In genomic region chrX:2828404-2829065, GRCh38 we compare ENCODE assay signal across 11 cellular contexts. TPM values are rescaled to one million over a fixed set of nuclear protein-coding genes. Genes with fewer than 3 reads are reported as not detected.
DNase-seq lines count a peak whose midpoint lies in the region; ATAC-seq, FAIRE-seq and TF ChIP-seq lines count a peak whose summit lies in the region.
"Had no signal": no experiment of that assay in that cellular context is flagged by ENCODE, and none has a peak within 500 bp of the region (broad histone marks: within the 10 kb centered on the region; RNA-seq: fewer than 3 reads in every experiment).

TSS of gene GYG2 (plus strand) at chrX:2828930. CDS start at chrX:2830189, 1,259 bp downstream.

- FAIRE-seq in endothelial cell of umbilical vein (lab: Jason Lieb, UNC), result no peak

- no peaks in the 10 kb centered on the region for H3K79me2 ChIP-seq in endothelial cell of umbilical vein (ENCODE audit: control insufficient read depth, insufficient read depth, low read length)

- peak; percentile 73 for ATAC-seq in mucosa of descending colon
- no peak for ATAC-seq in gastrocnemius medialis
- ATAC-seq: activated T-helper 17 cell treated with anti-CD3 and anti-CD28 coated beads, Interleukin-2, amount 50 U/mL, for 72 hours had no signal

- no peak for TF ChIP-seq CTCF in AG04449 (IDR thresholded peaks at IDR 0.05; ENCODE audit: insufficient read depth, low read length, missing control alignments)
- TF ChIP-seq CTCF in endothelial cell of umbilical vein (IDR thresholded peaks at IDR 0.05; ENCODE audit: extremely low read depth in 1 of 2, insufficient read depth in 1 of 2, low read depth in 1 of 2, low read length in 2 of 2), result no peak
- no peak for TF ChIP-seq CTCF in mucosa of descending colon (IDR thresholded peaks at IDR 0.05)
- TF ChIP-seq CTCF in gastrocnemius medialis (IDR thresholded peaks at IDR 0.05 in 4 of 5, conservative IDR thresholded peaks at IDR 0.05 in 1 of 5), result no peak

- DNase-seq in AG04449 (ENCODE audit: low read depth, low spot score) (no peak), MG63 (peak; percentile 65), endothelial cell of umbilical vein (ENCODE audit: low read depth, low spot score) (no peak), mucosa of descending colon (peak; percentile 3 to 56 (median 43)), gastrocnemius medialis (no peak), superior temporal gyrus (ENCODE audit: extremely low spot score) (no peak), HCEC 1CT (no peak), NCI-H1694 treated with DMSO at 0.1 percent for 48 hours (lab: John Stamatoyannopoulos, UW) (no peak)
- DNase-seq: DMS79, NCI-H2171 treated with DMSO at 0.1 percent for 48 hours had no signal

- dilution Hi-C loops in endothelial cell of umbilical vein (cut with MboI; ENCODE audit: extremely low pct_ligation_motif_present, low sequenced_read_pairs), result no loop called here

- H2AFZ ChIP-seq in endothelial cell of umbilical vein (ENCODE audit: low read depth, low read length), result no peak within 1 kb of the TSS

- H3K4me2 ChIP-seq in endothelial cell of umbilical vein (ENCODE audit: insufficient read depth, low read length), result no peak within 1 kb of the TSS

- in situ Hi-C loops in gastrocnemius medialis (cut with MboI; ENCODE audit: low sequenced_read_pairs in 4 of 4), result no loop called here

- no peaks in the 10 kb centered on the region for H3K27me3 ChIP-seq in MG63
- peaks cover 11 to 14% of the 10 kb centered on the region in 2 experiments for H3K27me3 ChIP-seq in endothelial cell of umbilical vein (ENCODE audit: control insufficient read depth in 2 of 2, insufficient read depth in 2 of 2, low read length in 2 of 2)
- H3K27me3 ChIP-seq in gastrocnemius medialis, result peaks cover 0 to 38% (median 32%) of the 10 kb centered on the region in 3 donors

- H3K4me3 ChIP-seq in AG04449 (ENCODE audit: low read depth, low read length), result peak within 1 kb of the TSS; percentile 56
- peak within 1 kb of the TSS; percentile 35 for H3K4me3 ChIP-seq in MG63
- peak within 1 kb of the TSS in 1 of 3 experiments; percentile 5 for H3K4me3 ChIP-seq in endothelial cell of umbilical vein (replicated peaks in 1 of 3; ENCODE audit: insufficient read depth in 1 of 3, low read depth in 1 of 3, low read length in 3 of 3)
- H3K4me3 ChIP-seq in mucosa of descending colon, result no peak within 1 kb of the TSS
- peak within 1 kb of the TSS in 1 of 4 donors; percentile 18 for H3K4me3 ChIP-seq in gastrocnemius medialis

- TF ChIP-seq POLR2A in endothelial cell of umbilical vein (IDR thresholded peaks at IDR 0.05; ENCODE audit: low read depth, low read length) (no peak), gastrocnemius medialis (IDR thresholded peaks at IDR 0.05) (no peak)

- H3K27ac ChIP-seq in endothelial cell of umbilical vein (ENCODE audit: insufficient read depth, low read depth, low read length) (no peak within 1 kb of the TSS), gastrocnemius medialis (no peak within 1 kb of the TSS)

- H3K9ac ChIP-seq in endothelial cell of umbilical vein (replicated peaks; ENCODE audit: extremely low read depth, insufficient read depth, low read length), result no peak within 1 kb of the TSS

- H3K36me3 ChIP-seq in MG63 (no peaks in the 10 kb centered on the region), endothelial cell of umbilical vein (ENCODE audit: control insufficient read depth in 2 of 2, extremely low read depth in 1 of 2, insufficient read depth in 2 of 2, low read length in 2 of 2) (no peaks in the 10 kb centered on the region), mucosa of descending colon (ENCODE audit: low read depth) (no peaks in the 10 kb centered on the region), gastrocnemius medialis (no peaks in the 10 kb centered on the region)

- POLR2A ChIA-PET in AG04449 (lab: Yijun Ruan, JAX), result no interaction called here
- POLR2A ChIA-PET in endothelial cell of umbilical vein (lab: Charles Lee), result no interaction called here

- no TSS peak for BruUV-seq in endothelial cell of umbilical vein (replicated peaks; lab: Mats Ljungman, UMichigan)

- intact Hi-C loops in endothelial cell of umbilical vein (cut with micrococcal nuclease), result no loop called here
- intact Hi-C loops in mucosa of descending colon (cut with DNase I, micrococcal nuclease), result no loop called here
- intact Hi-C loops in gastrocnemius medialis (cut with DNase I; ENCODE audit: low total_unique reads), result no loop called here

- no peaks in the 10 kb centered on the region for H3K9me1 ChIP-seq in endothelial cell of umbilical vein (replicated peaks; ENCODE audit: control insufficient read depth, extremely low read depth, insufficient read depth, low read length)

- CTCF ChIA-PET in AG04449 (lab: Yijun Ruan, JAX), result no interaction called here
- CTCF ChIA-PET in endothelial cell of umbilical vein (lab: Charles Lee), result no interaction called here

- no peaks in the 10 kb centered on the region for H4K20me1 ChIP-seq in endothelial cell of umbilical vein (replicated peaks; ENCODE audit: control insufficient read depth, extremely low read depth, insufficient read depth, low read length)

- H3K4me1 ChIP-seq in endothelial cell of umbilical vein (ENCODE audit: control insufficient read depth, extremely low read depth, insufficient read depth, low read length) (no peaks in the 10 kb centered on the region), mucosa of descending colon (ENCODE audit: low read depth) (no peaks in the 10 kb centered on the region), gastrocnemius medialis (no peaks in the 10 kb centered on the region)

- H3K9me3 ChIP-seq in MG63 (no peaks in the 10 kb centered on the region), endothelial cell of umbilical vein (replicated peaks; ENCODE audit: control insufficient read depth, insufficient read depth, low read length) (no peaks in the 10 kb centered on the region), mucosa of descending colon (no peaks in the 10 kb centered on the region), gastrocnemius medialis (no peaks in the 10 kb centered on the region)

TF ChIP-seq in endothelial cell of umbilical vein, 7 proteins besides CTCF, POLR2A, EP300 and RAD21:
- TF ChIP-seq EZH2 (IDR thresholded peaks at IDR 0.05; ENCODE audit: borderline replicate concordance, low read depth, low read length, severe bottlenecking) (peak; percentile 54), FOS (IDR thresholded peaks at IDR 0.05; ENCODE audit: borderline replicate concordance, insufficient read depth, low read length) (no peak), MAX (IDR thresholded peaks at IDR 0.05; ENCODE audit: insufficient read depth, insufficient read length) (no peak), GATA2 (IDR thresholded peaks at IDR 0.05; ENCODE audit: insufficient read depth, insufficient read length, low read depth, low read length) (no peak), JUN (IDR thresholded peaks at IDR 0.05; ENCODE audit: borderline replicate concordance, insufficient read depth, insufficient read length, low read depth) (no peak)

RNA-seq across cellular contexts. Expression of gene GYG2, which starts in this region (rescaled TPM):
- total RNA-seq in MG63 (2014; rRNA removed; shearing (Covaris generic); ENCODE audit: low replicate concordance), result 0.76 and 4.0 TPM in 2 replicates
- total RNA-seq in endothelial cell of umbilical vein (0.22 TPM in 1 of 2 replicates, not detected in the other), mucosa of descending colon (10 to 100 TPM in 1 of 3 donors, 1 to 10 TPM in 2; 3.5 to 15.6 (median 3.7) TPM), gastrocnemius medialis (under 1 TPM in 2 of 4 donors, not detected in 2; 0.67 to 0.92 TPM)
- polyA plus RNA-seq in endothelial cell of umbilical vein, result 0.05 and 0.12 TPM in 2 replicates
- polyA plus RNA-seq in endothelial cell of umbilical vein (2011; cell fraction: cytosol; rRNA removed), result 0.09 and 0.11 TPM in 2 replicates
- 0.11 and 0.18 TPM in 2 replicates for polyA plus RNA-seq in endothelial cell of umbilical vein (2011; cell fraction: nucleus; rRNA removed)
- 0.05 and 0.20 TPM in 2 replicates for polyA plus RNA-seq in endothelial cell of umbilical vein (2012)
- 0.06 TPM in 1 of 2 replicates, not detected in the other for polyA minus RNA-seq in endothelial cell of umbilical vein
- not detected for polyA minus RNA-seq in endothelial cell of umbilical vein (2011; cell fraction: cytosol; rRNA and poly(A)+ RNA removed)
- not detected in 2 replicates for polyA minus RNA-seq in endothelial cell of umbilical vein (2011; cell fraction: nucleus; rRNA and poly(A)+ RNA removed)
- total RNA-seq: activated T-helper 17 cell treated with anti-CD3 and anti-CD28 coated beads, Interleukin-2, amount 50 U/mL, for 72 hours had no signal

Comparison
In these comparisons a context has a peak if more than half of its experiments do, and no peak if none do; other contexts are left out.
1. DNase-seq: peak in MG63 (single experiment) and mucosa of descending colon (3 of 3); none in AG04449 (single experiment), endothelial cell of umbilical vein (single experiment), gastrocnemius medialis (0 of 2), superior temporal gyrus (single experiment), HCEC 1CT (single experiment) and NCI-H1694 treated with DMSO at 0.1 percent for 48 hours (single experiment).